In the genomic region with DNA sequence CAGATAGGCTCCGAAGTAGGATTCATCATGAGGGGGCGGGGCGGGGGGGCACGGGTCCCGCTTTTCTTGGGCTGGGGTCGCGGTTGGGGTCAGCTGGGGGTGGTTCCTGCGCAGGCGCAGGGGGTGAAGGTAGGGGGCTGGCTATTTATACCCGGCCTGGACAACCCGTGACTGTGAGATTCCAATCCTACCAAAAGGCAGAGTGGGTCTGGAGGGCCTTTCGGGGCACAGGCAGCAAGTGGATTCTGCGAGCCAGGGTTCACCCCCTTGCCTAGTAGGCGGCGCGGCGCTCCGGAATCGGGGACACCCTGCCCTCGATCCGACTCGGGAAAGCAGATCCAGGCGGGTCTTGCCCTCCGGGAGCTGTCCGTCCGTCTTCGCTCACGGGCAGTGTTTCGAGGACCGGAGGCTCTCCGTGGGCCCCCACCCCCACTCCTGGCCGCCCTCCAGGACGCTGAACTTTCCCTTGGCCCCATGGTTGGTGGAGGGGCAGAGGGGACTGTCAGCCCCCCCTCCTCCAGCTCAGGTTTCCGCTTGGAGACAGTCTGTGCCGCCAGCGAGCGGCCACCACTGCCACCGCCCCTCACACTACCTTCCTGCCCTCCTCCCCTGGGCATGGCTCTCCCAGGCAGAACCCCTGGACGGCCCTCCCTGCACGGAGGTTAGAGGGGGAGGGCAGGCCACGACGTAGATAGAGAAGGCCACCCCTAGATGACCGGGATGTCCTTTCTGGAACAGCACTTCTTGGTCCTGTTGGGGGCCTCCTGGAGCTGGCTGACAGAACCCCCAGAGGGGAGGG, we compare ENCODE assay signal across 1 cellular context.
TF ChIP-seq lines count a peak whose summit lies in the region.

No MANE protein-coding gene starts in this region.

TF ChIP-seq in HepG2, 621 proteins besides CTCF, POLR2A, EP300 and RAD21 (continued from another document and continues in another):
- TF ChIP-seq, protein P1, sequence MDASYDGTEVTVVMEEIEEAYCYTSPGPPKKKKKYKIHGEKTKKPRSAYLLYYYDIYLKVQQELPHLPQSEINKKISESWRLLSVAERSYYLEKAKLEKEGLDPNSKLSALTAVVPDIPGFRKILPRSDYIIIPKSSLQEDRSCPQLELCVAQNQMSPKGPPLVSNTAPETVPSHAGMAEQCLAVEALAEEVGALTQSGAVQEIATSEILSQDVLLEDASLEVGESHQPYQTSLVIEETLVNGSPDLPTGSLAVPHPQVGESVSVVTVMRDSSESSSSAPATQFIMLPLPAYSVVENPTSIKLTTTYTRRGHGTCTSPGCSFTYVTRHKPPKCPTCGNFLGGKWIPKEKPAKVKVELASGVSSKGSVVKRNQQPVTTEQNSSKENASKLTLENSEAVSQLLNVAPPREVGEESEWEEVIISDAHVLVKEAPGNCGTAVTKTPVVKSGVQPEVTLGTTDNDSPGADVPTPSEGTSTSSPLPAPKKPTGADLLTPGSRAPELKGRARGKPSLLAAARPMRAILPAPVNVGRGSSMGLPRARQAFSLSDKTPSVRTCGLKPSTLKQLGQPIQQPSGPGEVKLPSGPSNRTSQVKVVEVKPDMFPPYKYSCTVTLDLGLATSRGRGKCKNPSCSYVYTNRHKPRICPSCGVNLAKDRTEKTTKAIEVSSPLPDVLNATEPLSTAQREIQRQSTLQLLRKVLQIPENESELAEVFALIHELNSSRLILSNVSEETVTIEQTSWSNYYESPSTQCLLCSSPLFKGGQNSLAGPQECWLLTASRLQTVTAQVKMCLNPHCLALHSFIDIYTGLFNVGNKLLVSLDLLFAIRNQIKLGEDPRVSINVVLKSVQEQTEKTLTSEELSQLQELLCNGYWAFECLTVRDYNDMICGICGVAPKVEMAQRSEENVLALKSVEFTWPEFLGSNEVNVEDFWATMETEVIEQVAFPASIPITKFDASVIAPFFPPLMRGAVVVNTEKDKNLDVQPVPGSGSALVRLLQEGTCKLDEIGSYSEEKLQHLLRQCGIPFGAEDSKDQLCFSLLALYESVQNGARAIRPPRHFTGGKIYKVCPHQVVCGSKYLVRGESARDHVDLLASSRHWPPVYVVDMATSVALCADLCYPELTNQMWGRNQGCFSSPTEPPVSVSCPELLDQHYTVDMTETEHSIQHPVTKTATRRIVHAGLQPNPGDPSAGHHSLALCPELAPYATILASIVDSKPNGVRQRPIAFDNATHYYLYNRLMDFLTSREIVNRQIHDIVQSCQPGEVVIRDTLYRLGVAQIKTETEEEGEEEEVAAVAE (CRISPR knock-in tag; IDR thresholded peaks at IDR 0.05; ENCODE audit: borderline replicate concordance): no peak
- TF ChIP-seq TGIF2 (CRISPR knock-in tag; IDR thresholded peaks at IDR 0.05): no peak
- no peak for TF ChIP-seq KDM4B (CRISPR knock-in tag; IDR thresholded peaks at IDR 0.05)
- TF ChIP-seq KDM2A (CRISPR knock-in tag; IDR thresholded peaks at IDR 0.05; ENCODE audit: borderline replicate concordance, low read depth): peak; percentile 16; the same call in 1 of the 2 replicates
- TF ChIP-seq POLR2AphosphoS5 (IDR thresholded peaks at IDR 0.05; ENCODE audit: low read depth, low read length): no peak
- TF ChIP-seq HOXA5 (CRISPR knock-in tag; IDR thresholded peaks at IDR 0.05): no peak
- TF ChIP-seq SAP130 (CRISPR knock-in tag; IDR thresholded peaks at IDR 0.05; ENCODE audit: low read depth): peak; percentile 57
- TF ChIP-seq NFAT5 (CRISPR knock-in tag; IDR thresholded peaks at IDR 0.05): 0 out of 2 replicates have a peak, but pooled peaks have one; percentile 24
- no peak for TF ChIP-seq RNF219 (CRISPR knock-in tag; IDR thresholded peaks at IDR 0.05)
- no peak for TF ChIP-seq PPARG (CRISPR knock-in tag; conservative IDR thresholded peaks at IDR 0.05)
- TF ChIP-seq ZFX (CRISPR knock-in tag; IDR thresholded peaks at IDR 0.05; ENCODE audit: low read depth): peak; percentile 23; the same call in 1 of the 2 replicates
- no peak for TF ChIP-seq ATAD3A (CRISPR knock-in tag; IDR thresholded peaks at IDR 0.05)
- TF ChIP-seq, protein P2, sequence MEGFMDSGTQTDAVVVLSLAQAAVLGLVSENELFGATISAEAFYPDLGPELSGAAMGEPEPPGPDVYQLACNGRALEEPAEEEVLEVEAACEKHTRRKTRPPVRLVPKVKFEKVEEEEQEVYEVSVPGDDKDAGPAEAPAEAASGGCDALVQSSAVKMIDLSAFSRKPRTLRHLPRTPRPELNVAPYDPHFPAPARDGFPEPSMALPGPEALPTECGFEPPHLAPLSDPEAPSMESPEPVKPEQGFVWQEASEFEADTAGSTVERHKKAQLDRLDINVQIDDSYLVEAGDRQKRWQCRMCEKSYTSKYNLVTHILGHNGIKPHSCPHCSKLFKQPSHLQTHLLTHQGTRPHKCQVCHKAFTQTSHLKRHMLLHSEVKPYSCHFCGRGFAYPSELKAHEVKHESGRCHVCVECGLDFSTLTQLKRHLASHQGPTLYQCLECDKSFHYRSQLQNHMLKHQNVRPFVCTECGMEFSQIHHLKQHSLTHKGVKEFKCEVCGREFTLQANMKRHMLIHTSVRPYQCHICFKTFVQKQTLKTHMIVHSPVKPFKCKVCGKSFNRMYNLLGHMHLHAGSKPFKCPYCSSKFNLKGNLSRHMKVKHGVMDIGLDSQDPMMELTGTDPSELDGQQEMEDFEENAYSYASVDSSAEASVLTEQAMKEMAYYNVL (CRISPR knock-in tag; IDR thresholded peaks at IDR 0.05; ENCODE audit: borderline replicate concordance): no peak
- peak; percentile 22; the same call in 1 of the 2 replicates for TF ChIP-seq NAIF1 (CRISPR knock-in tag; IDR thresholded peaks at IDR 0.05; ENCODE audit: borderline replicate concordance)
- no peak for TF ChIP-seq ZNF704 (CRISPR knock-in tag; IDR thresholded peaks at IDR 0.05; ENCODE audit: borderline replicate concordance)
- no peak for TF ChIP-seq AFF4 (CRISPR knock-in tag; IDR thresholded peaks at IDR 0.05)
- TF ChIP-seq ELF1 (CRISPR knock-in tag; IDR thresholded peaks at IDR 0.05): no peak
- no peak for TF ChIP-seq ZNF552 (CRISPR knock-in tag; IDR thresholded peaks at IDR 0.05; ENCODE audit: borderline replicate concordance)
- TF ChIP-seq ZFP82 (CRISPR knock-in tag; IDR thresholded peaks at IDR 0.05; ENCODE audit: borderline replicate concordance): 0 out of 2 replicates have a peak, but pooled peaks have one; percentile 46
- TF ChIP-seq, protein P3, sequence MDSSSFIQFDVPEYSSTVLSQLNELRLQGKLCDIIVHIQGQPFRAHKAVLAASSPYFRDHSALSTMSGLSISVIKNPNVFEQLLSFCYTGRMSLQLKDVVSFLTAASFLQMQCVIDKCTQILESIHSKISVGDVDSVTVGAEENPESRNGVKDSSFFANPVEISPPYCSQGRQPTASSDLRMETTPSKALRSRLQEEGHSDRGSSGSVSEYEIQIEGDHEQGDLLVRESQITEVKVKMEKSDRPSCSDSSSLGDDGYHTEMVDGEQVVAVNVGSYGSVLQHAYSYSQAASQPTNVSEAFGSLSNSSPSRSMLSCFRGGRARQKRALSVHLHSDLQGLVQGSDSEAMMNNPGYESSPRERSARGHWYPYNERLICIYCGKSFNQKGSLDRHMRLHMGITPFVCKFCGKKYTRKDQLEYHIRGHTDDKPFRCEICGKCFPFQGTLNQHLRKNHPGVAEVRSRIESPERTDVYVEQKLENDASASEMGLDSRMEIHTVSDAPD (CRISPR knock-in tag; IDR thresholded peaks at IDR 0.05): 0 out of 2 replicates have a peak, but pooled peaks have one; percentile 48
- peak; percentile 36; the same call in 1 of the 2 replicates for TF ChIP-seq ZNF768 (CRISPR knock-in tag; IDR thresholded peaks at IDR 0.05)
- TF ChIP-seq ZNF572 (CRISPR knock-in tag; IDR thresholded peaks at IDR 0.05): no peak
- TF ChIP-seq, protein P4, sequence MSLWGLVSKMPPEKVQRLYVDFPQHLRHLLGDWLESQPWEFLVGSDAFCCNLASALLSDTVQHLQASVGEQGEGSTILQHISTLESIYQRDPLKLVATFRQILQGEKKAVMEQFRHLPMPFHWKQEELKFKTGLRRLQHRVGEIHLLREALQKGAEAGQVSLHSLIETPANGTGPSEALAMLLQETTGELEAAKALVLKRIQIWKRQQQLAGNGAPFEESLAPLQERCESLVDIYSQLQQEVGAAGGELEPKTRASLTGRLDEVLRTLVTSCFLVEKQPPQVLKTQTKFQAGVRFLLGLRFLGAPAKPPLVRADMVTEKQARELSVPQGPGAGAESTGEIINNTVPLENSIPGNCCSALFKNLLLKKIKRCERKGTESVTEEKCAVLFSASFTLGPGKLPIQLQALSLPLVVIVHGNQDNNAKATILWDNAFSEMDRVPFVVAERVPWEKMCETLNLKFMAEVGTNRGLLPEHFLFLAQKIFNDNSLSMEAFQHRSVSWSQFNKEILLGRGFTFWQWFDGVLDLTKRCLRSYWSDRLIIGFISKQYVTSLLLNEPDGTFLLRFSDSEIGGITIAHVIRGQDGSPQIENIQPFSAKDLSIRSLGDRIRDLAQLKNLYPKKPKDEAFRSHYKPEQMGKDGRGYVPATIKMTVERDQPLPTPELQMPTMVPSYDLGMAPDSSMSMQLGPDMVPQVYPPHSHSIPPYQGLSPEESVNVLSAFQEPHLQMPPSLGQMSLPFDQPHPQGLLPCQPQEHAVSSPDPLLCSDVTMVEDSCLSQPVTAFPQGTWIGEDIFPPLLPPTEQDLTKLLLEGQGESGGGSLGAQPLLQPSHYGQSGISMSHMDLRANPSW (CRISPR knock-in tag; IDR thresholded peaks at IDR 0.05; ENCODE audit: borderline replicate concordance): no peak
- no peak for TF ChIP-seq ZNF550 (CRISPR knock-in tag; IDR thresholded peaks at IDR 0.05; ENCODE audit: borderline replicate concordance)
